In genomic region chr6:117025310-117025709, GRCh38 we compare ENCODE assay signal across 15 cellular contexts.
A peak's percentile ranks its signal among the peaks of the same experiment; 100 is the strongest.
DNase-seq lines count a peak whose midpoint lies in the region; ATAC-seq, FAIRE-seq and TF ChIP-seq lines count a peak whose summit lies in the region.
"Had no signal": no experiment of that assay in that cellular context is flagged by ENCODE, and none has a peak within 500 bp of the region (broad histone marks: within the 10 kb centered on the region; RNA-seq: fewer than 3 reads in every experiment).

No MANE protein-coding gene starts in this region.

- H3K14ac ChIP-seq in H1 (ENCODE audit: insufficient read length), result no peak overlapping the region

- peak overlapping the region; percentile 86; the same call in 1 of the 2 replicates for H2AFZ ChIP-seq in H1 (ENCODE audit: low read length)

- no peak overlapping the region for H3K27ac Mint-ChIP-seq in activated CD4-positive, alpha-beta T cell treated with anti-CD3 and anti-CD28 coated beads, Interleukin-2, amount 10 ng/mL, durations not matched to agents 24 days and 14 days
- no peak overlapping the region for H3K27ac Mint-ChIP-seq in activated CD4-positive, alpha-beta T cell treated with anti-CD3 and anti-CD28 coated beads for 36 hours
- no peak overlapping the region for H3K27ac Mint-ChIP-seq in CD4-positive, alpha-beta T cell
- no peak overlapping the region for H3K27ac Mint-ChIP-seq in T-helper 17 cell

- no peak overlapping the region for H3K4me3 Mint-ChIP-seq in activated CD4-positive, alpha-beta T cell treated with anti-CD3 and anti-CD28 coated beads, Interleukin-2, amount 10 ng/mL, durations not matched to agents 24 days and 14 days
- no peak overlapping the region for H3K4me3 Mint-ChIP-seq in activated CD4-positive, alpha-beta T cell treated with anti-CD3 and anti-CD28 coated beads for 36 hours
- H3K4me3 Mint-ChIP-seq in CD4-positive, alpha-beta T cell, result no peak overlapping the region
- no peak overlapping the region for H3K4me3 Mint-ChIP-seq in T-helper 17 cell

- H2BK120ac ChIP-seq in H1 (replicated peaks; ENCODE audit: low read depth, low read length), result no peak overlapping the region
- no peak overlapping the region for H2BK120ac ChIP-seq in mesendoderm (ENCODE audit: low read depth, low read length)

- TF ChIP-seq CTCF in H1 (IDR thresholded peaks at IDR 0.05; ENCODE audit: control extremely low read depth in 1 of 3, insufficient read depth in 1 of 3, low read depth in 1 of 3, low read length in 3 of 3) (peak; percentile 15 to 18 (median 17); a peak in 3 of 4 replicates), testis (IDR thresholded peaks at IDR 0.05) (no peak)
- no peak for TF ChIP-seq CTCF in CD4-positive, alpha-beta T cell (IDR thresholded peaks at IDR 0.05)

- WGBS in H1 (ENCODE audit: extremely low coverage in 1 of 2, insufficient coverage in 1 of 2, insufficient read length in 1 of 2, insufficient replicate concordance in 2 of 2, low coverage in 1 of 2, low lambda C conversion rate in 2 of 2, missing lambda C conversion rate in 1 of 2), 2 experiments, result 93% methylated on average over 5 of the region's 5 CpGs; no CpG with 5 or more reads in 1 of the 2 experiments
- no CpG with 5 or more reads among the region's 5 CpGs for WGBS in mesendoderm (ENCODE audit: extremely low coverage, insufficient coverage, low lambda C conversion rate)
- WGBS in testis, 2 donors, result 72 to 94% methylated on average over 5 of the region's 5 CpGs

- no peak overlapping the region for H3K9ac ChIP-seq in H1 (replicated peaks in 1 of 4; ENCODE audit: extremely low read depth in 1 of 4, low read depth in 3 of 4, low read length in 3 of 4)
- no peak overlapping the region for H3K9ac ChIP-seq in mesendoderm (ENCODE audit: low read length)

- H3K4me3 ChIP-seq in H1 (ENCODE audit: extremely low read depth in 1 of 4, insufficient read depth in 2 of 4, low read depth in 3 of 4, low read length in 4 of 4) (no peak overlapping the region), mesendoderm (ENCODE audit: low read length) (no peak overlapping the region), testis (no peak overlapping the region)
- H3K4me3 ChIP-seq: K562 had no signal

- no peaks in the 10 kb centered on the region for H3K4me1 ChIP-seq in H1 (replicated peaks in 1 of 4; ENCODE audit: control insufficient read depth in 3 of 4, insufficient read depth in 4 of 4, low read length in 3 of 4)
- H3K4me1 ChIP-seq in mesendoderm (ENCODE audit: control insufficient read depth, low read depth, low read length), result no peaks in the 10 kb centered on the region
- H3K4me1 ChIP-seq in testis, result no peaks in the 10 kb centered on the region

- H3K9me3 ChIP-seq in H1 (ENCODE audit: insufficient read depth in 2 of 2, low read depth in 1 of 2, low read length in 1 of 2) (no peaks in the 10 kb centered on the region), T-helper 17 cell (ENCODE audit: control insufficient read depth, low read length, poor library complexity, severe bottlenecking) (no peaks in the 10 kb centered on the region), testis (no peaks in the 10 kb centered on the region)
- no peaks in the 10 kb centered on the region for H3K9me3 ChIP-seq in CD4-positive, alpha-beta T cell (ENCODE audit: control insufficient read depth, low read length)

- no peaks in the 10 kb centered on the region for H4K20me1 ChIP-seq in H1 (replicated peaks in 1 of 2; ENCODE audit: control insufficient read depth in 1 of 2, insufficient read depth in 2 of 2, low read length in 2 of 2)

- no peak for TF ChIP-seq EP300 in H1 (IDR thresholded peaks at IDR 0.05; ENCODE audit: borderline replicate concordance in 1 of 2, low read depth in 2 of 2, low read length in 2 of 2)

- peak overlapping the region; percentile 22; the same call in 1 of the 2 replicates for H4K8ac ChIP-seq in H1 (ENCODE audit: extremely low read depth, insufficient read depth, low read length)
- no peak overlapping the region for H4K8ac ChIP-seq in mesendoderm (ENCODE audit: low read depth, low read length)

- H4K91ac ChIP-seq in H1 (replicated peaks; ENCODE audit: insufficient read length, low read length), result no peak overlapping the region

- no peak for ATAC-seq in activated CD4-positive, alpha-beta T cell treated with anti-CD3 and anti-CD28 coated beads for 36 hours
- no peak for ATAC-seq in CD4-positive, alpha-beta T cell (ENCODE audit: poor library complexity)
- ATAC-seq in T-helper 17 cell, result no peak
- ATAC-seq: HCT116, K562 had no signal

- H3K36me3 Mint-ChIP-seq in activated CD4-positive, alpha-beta T cell treated with anti-CD3 and anti-CD28 coated beads, Interleukin-2, amount 10 ng/mL, durations not matched to agents 24 days and 14 days (ENCODE audit: low read depth), result no peaks in the 10 kb centered on the region
- H3K36me3 Mint-ChIP-seq in activated CD4-positive, alpha-beta T cell treated with anti-CD3 and anti-CD28 coated beads for 36 hours (ENCODE audit: low read depth), result no peaks in the 10 kb centered on the region
- no peaks in the 10 kb centered on the region for H3K36me3 Mint-ChIP-seq in CD4-positive, alpha-beta T cell (ENCODE audit: low read depth)
- H3K36me3 Mint-ChIP-seq in T-helper 17 cell (ENCODE audit: low read depth), result no peaks in the 10 kb centered on the region

- H2BK15ac ChIP-seq in H1 (ENCODE audit: low read length) (no peak overlapping the region), mesendoderm (replicated peaks; ENCODE audit: low read depth) (no peak overlapping the region)

- H2BK5ac ChIP-seq in H1 (ENCODE audit: low read depth, low read length) (no peak overlapping the region), mesendoderm (ENCODE audit: low read length) (no peak overlapping the region)

- H3K27me3 ChIP-seq in H1 (replicated peaks in 1 of 4; ENCODE audit: control insufficient read depth in 3 of 4, extremely low read depth in 1 of 4, insufficient read depth in 3 of 4, low read length in 3 of 4), result no peaks in the 10 kb centered on the region
- no peaks in the 10 kb centered on the region for H3K27me3 ChIP-seq in mesendoderm (ENCODE audit: insufficient read depth, low read length, poor library complexity)
- H3K27me3 ChIP-seq in CD4-positive, alpha-beta T cell (ENCODE audit: control insufficient read depth, insufficient read depth, low read length), result no peaks in the 10 kb centered on the region
- no peaks in the 10 kb centered on the region for H3K27me3 ChIP-seq in testis

- H2BK12ac ChIP-seq in H1 (ENCODE audit: low read depth, low read length), result no peak overlapping the region

- peak in 1 of 2 experiments; percentile 30; a peak in 1 of 4 replicates for TF ChIP-seq RAD21 in H1 (IDR thresholded peaks at IDR 0.05 in 1 of 2, conservative IDR thresholded peaks at IDR 0.05 in 1 of 2; ENCODE audit: low read depth in 2 of 2, low read length in 2 of 2)

- FAIRE-seq in H1 (lab: Jason Lieb, UNC), result peak; percentile 28
- FAIRE-seq: G401.6, GM12891, K562 had no signal

- no peak overlapping the region for H3K23ac ChIP-seq in H1 (ENCODE audit: insufficient read length)
- H3K23ac ChIP-seq in mesendoderm (ENCODE audit: low read length), result no peak overlapping the region

- CTCF ChIA-PET in activated CD4-positive, alpha-beta T cell treated with anti-CD3 and anti-CD28 coated beads for 36 hours (lab: Charles Lee), result no interaction called here
- CTCF ChIA-PET in H1 (lab: Charles Lee; ENCODE audit: partially characterized antibody), result interaction anchor here (0.9 to 1.3 kb wide), 5 partner anchors 17 to 180 kb away, joined by 3 to 5 read pairs (median 4); no protein-coding TSS in a partner anchor
- CTCF ChIA-PET in CD4-positive, alpha-beta T cell (lab: Charles Lee), result no interaction called here

- no peak overlapping the region for H2BK20ac ChIP-seq in H1 (ENCODE audit: low read length)

- H3K36me3 ChIP-seq in H1 (ENCODE audit: control insufficient read depth in 2 of 4, insufficient read depth in 4 of 4, low read length in 3 of 4), result no peaks in the 10 kb centered on the region
- H3K36me3 ChIP-seq in mesendoderm (ENCODE audit: control insufficient read depth, insufficient read depth, low read length), result no peaks in the 10 kb centered on the region
- no peaks in the 10 kb centered on the region for H3K36me3 ChIP-seq in testis (ENCODE audit: low read depth, missing control alignments)

- no peak overlapping the region for H3K18ac ChIP-seq in H1 (ENCODE audit: extremely low read depth, low read length)
- no peak overlapping the region for H3K18ac ChIP-seq in mesendoderm (ENCODE audit: low read length)

- DNase-seq in activated CD4-positive, alpha-beta T cell treated with anti-CD3 and anti-CD28 coated beads, Interleukin-2, amount 10 ng/mL, durations not matched to agents 24 days and 14 days, result peak; percentile 20
- no peak for DNase-seq in activated CD4-positive, alpha-beta T cell treated with anti-CD3 and anti-CD28 coated beads for 36 hours
- DNase-seq in H1 (ENCODE audit: low read depth in 1 of 2, low spot score in 2 of 2) (no peak), mesendoderm (peak; percentile 79), T-helper 17 cell (no peak), testis (no peak)
- DNase-seq in CD4-positive, alpha-beta T cell, result no peak
- DNase-seq in activated naive CD4-positive, alpha-beta T cell treated with Interleukin-2 at 50 U/mL for 16 hours, result no peak
- DNase-seq: GOT3, Karpas-422 had no signal

- H4K5ac ChIP-seq in H1 (ENCODE audit: insufficient read length, low read depth, low read length) (no peak overlapping the region), mesendoderm (ENCODE audit: low read length) (no peak overlapping the region)

- H3K27ac ChIP-seq in H1 (ENCODE audit: low read depth, low read length) (no peak overlapping the region), mesendoderm (ENCODE audit: low read depth, low read length) (no peak overlapping the region), testis (no peak overlapping the region)
- H3K27ac ChIP-seq in CD4-positive, alpha-beta T cell (ENCODE audit: low read depth, low read length), result no peak overlapping the region
- H3K27ac ChIP-seq: 22Rv1 had no signal

- intact Hi-C loops in activated CD4-positive, alpha-beta T cell treated with anti-CD3 and anti-CD28 coated beads, Interleukin-2, amount 10 ng/mL, durations not matched to agents 24 days and 14 days (cut with micrococcal nuclease), result no loop called here
- intact Hi-C loops in activated CD4-positive, alpha-beta T cell treated with anti-CD3 and anti-CD28 coated beads for 36 hours (cut with DNase I, micrococcal nuclease), result no loop called here
- intact Hi-C loops in CD4-positive, alpha-beta T cell (cut with DNase I, micrococcal nuclease), result no loop called here
- intact Hi-C loops in testis (cut with DNase I; ENCODE audit: low total_unique reads), result no loop called here

- TF ChIP-seq POLR2A in H1 (IDR thresholded peaks at IDR 0.05; ENCODE audit: control extremely low read depth in 1 of 2, low read depth in 2 of 2, low read length in 2 of 2) (no peak), testis (IDR thresholded peaks at IDR 0.05) (no peak)

- POLR2A ChIA-PET in activated CD4-positive, alpha-beta T cell treated with anti-CD3 and anti-CD28 coated beads for 36 hours (lab: Charles Lee), result no interaction called here
- POLR2A ChIA-PET in H1 (lab: Charles Lee; ENCODE audit: partially characterized antibody), result no interaction called here
- POLR2A ChIA-PET in CD4-positive, alpha-beta T cell (lab: Charles Lee), result no interaction called here

- no peaks in the 10 kb centered on the region for H3K23me2 ChIP-seq in H1 (ENCODE audit: low read depth, low read length)

- H2AK5ac ChIP-seq in H1 (ENCODE audit: low read depth, low read length) (no peak overlapping the region), mesendoderm (ENCODE audit: low read length) (no peak overlapping the region)

- H3K4me1 Mint-ChIP-seq in activated CD4-positive, alpha-beta T cell treated with anti-CD3 and anti-CD28 coated beads, Interleukin-2, amount 10 ng/mL, durations not matched to agents 24 days and 14 days, result no peaks in the 10 kb centered on the region
- H3K4me1 Mint-ChIP-seq in activated CD4-positive, alpha-beta T cell treated with anti-CD3 and anti-CD28 coated beads for 36 hours, result no peaks in the 10 kb centered on the region
- no peaks in the 10 kb centered on the region for H3K4me1 Mint-ChIP-seq in CD4-positive, alpha-beta T cell (ENCODE audit: low read depth)
- H3K4me1 Mint-ChIP-seq in T-helper 17 cell, result no peaks in the 10 kb centered on the region

- H3K4me2 ChIP-seq in H1 (ENCODE audit: insufficient read depth in 1 of 2, low read depth in 2 of 2, low read length in 2 of 2) (no peak overlapping the region), mesendoderm (ENCODE audit: low read length) (no peak overlapping the region)

- no peaks in the 10 kb centered on the region for H3K79me1 ChIP-seq in H1 (ENCODE audit: low read depth, low read length)
- H3K79me1 ChIP-seq in mesendoderm (ENCODE audit: low read length), result no peaks in the 10 kb centered on the region

- H3K27me3 Mint-ChIP-seq in activated CD4-positive, alpha-beta T cell treated with anti-CD3 and anti-CD28 coated beads, Interleukin-2, amount 10 ng/mL, durations not matched to agents 24 days and 14 days, result no peaks in the 10 kb centered on the region
- H3K27me3 Mint-ChIP-seq in activated CD4-positive, alpha-beta T cell treated with anti-CD3 and anti-CD28 coated beads for 36 hours, result no peaks in the 10 kb centered on the region
- no peaks in the 10 kb centered on the region for H3K27me3 Mint-ChIP-seq in CD4-positive, alpha-beta T cell
- no peaks in the 10 kb centered on the region for H3K27me3 Mint-ChIP-seq in T-helper 17 cell

- H3K4ac ChIP-seq in H1 (replicated peaks; ENCODE audit: insufficient read length, low read depth, low read length), result no peak overlapping the region
- no peak overlapping the region for H3K4ac ChIP-seq in mesendoderm (ENCODE audit: low read depth, low read length)

- no peaks in the 10 kb centered on the region for H3K9me3 Mint-ChIP-seq in activated CD4-positive, alpha-beta T cell treated with anti-CD3 and anti-CD28 coated beads, Interleukin-2, amount 10 ng/mL, durations not matched to agents 24 days and 14 days
- no peaks in the 10 kb centered on the region for H3K9me3 Mint-ChIP-seq in activated CD4-positive, alpha-beta T cell treated with anti-CD3 and anti-CD28 coated beads for 36 hours (ENCODE audit: low read depth)
- no peaks in the 10 kb centered on the region for H3K9me3 Mint-ChIP-seq in CD4-positive, alpha-beta T cell

- H3K79me2 ChIP-seq in H1 (ENCODE audit: control insufficient read depth in 1 of 2, insufficient read depth in 2 of 2, low read length in 2 of 2) (no peaks in the 10 kb centered on the region), mesendoderm (ENCODE audit: control insufficient read depth, insufficient read depth, low read length) (no peaks in the 10 kb centered on the region)

- H3K56ac ChIP-seq in H1 (replicated peaks; ENCODE audit: insufficient read length, low read depth, low read length) (no peak overlapping the region), mesendoderm (ENCODE audit: low read length) (no peak overlapping the region)

Comparison
In these comparisons a context has a peak if more than half of its experiments do, and no peak if none do; other contexts are left out.
1. DNase-seq: peak in activated CD4-positive, alpha-beta T cell treated with anti-CD3 and anti-CD28 coated beads, Interleukin-2, amount 10 ng/mL, durations not matched to agents 24 days and 14 days (single experiment) and mesendoderm (single experiment); none in activated CD4-positive, alpha-beta T cell treated with anti-CD3 and anti-CD28 coated beads for 36 hours (single experiment), H1 (0 of 2), CD4-positive, alpha-beta T cell (0 of 10), activated naive CD4-positive, alpha-beta T cell treated with Interleukin-2 at 50 U/mL for 16 hours (single experiment), T-helper 17 cell (0 of 3) and testis (single experiment).
2. CTCF ChIP-seq: peak in H1 (3 of 3); none in CD4-positive, alpha-beta T cell (single experiment) and testis (0 of 3).